8 cellular contexts compared by ENCODE assay signal in genomic region chr17:73342549-73343167, GRCh38. TPM values are rescaled to one million over a fixed set of nuclear protein-coding genes. Genes with fewer than 3 reads are reported as not detected.
DNase-seq lines count a peak whose midpoint lies in the region; ATAC-seq, FAIRE-seq and TF ChIP-seq lines count a peak whose summit lies in the region.

No MANE protein-coding gene starts in this region.

- H3K4me2 ChIP-seq in A549, result peak overlapping the region; percentile 74
- peak overlapping the region; percentile 39 for H3K4me2 ChIP-seq in mesendoderm (ENCODE audit: low read length)

- ATAC-seq in A549 (peak in 1 of 2 experiments; percentile 33; a peak in 3 of 6 replicates), GM18519 (IDR thresholded peaks at IDR 0.05; ENCODE audit: low FRiP score, unreplicated experiment) (no peak), GM18520 (IDR thresholded peaks at IDR 0.05; ENCODE audit: unreplicated experiment) (no peak)
- ATAC-seq in activated T-helper 17 cell treated with anti-CD3 and anti-CD28 coated beads, Interleukin-2, amount 50 U/mL, for 72 hours (replicated peaks), result no peak

- no peak for TF ChIP-seq EP300 in A549 (IDR thresholded peaks at IDR 0.05)

- peaks cover 5% of the 10 kb centered on the region for H3K4me1 Mint-ChIP-seq in activated T-helper 17 cell treated with anti-CD3 and anti-CD28 coated beads, Interleukin-2, amount 50 U/mL, for 72 hours

- H2BK15ac ChIP-seq in mesendoderm (replicated peaks; ENCODE audit: low read depth), result no peak overlapping the region

- peak overlapping the region; percentile 64 for H3K4ac ChIP-seq in mesendoderm (ENCODE audit: low read depth, low read length)

- H4K8ac ChIP-seq in mesendoderm (ENCODE audit: low read depth, low read length), result no peak overlapping the region

- no peak overlapping the region for H4K5ac ChIP-seq in mesendoderm (ENCODE audit: low read length)

- H3K36me3 ChIP-seq in breast epithelium (no peaks in the 10 kb centered on the region), mesendoderm (ENCODE audit: control insufficient read depth, insufficient read depth, low read length) (no peaks in the 10 kb centered on the region)

- H3K27me3 ChIP-seq in breast epithelium, result no peaks in the 10 kb centered on the region
- H3K27me3 ChIP-seq in mesendoderm (ENCODE audit: insufficient read depth, low read length, poor library complexity), result no peaks in the 10 kb centered on the region

- peak overlapping the region; percentile 60 for H3K9ac ChIP-seq in mesendoderm (ENCODE audit: low read length)

- no peaks in the 10 kb centered on the region for H3K79me1 ChIP-seq in mesendoderm (ENCODE audit: low read length)

- H3K4me1 ChIP-seq in A549, result peaks cover 55% of the 10 kb centered on the region
- H3K4me1 ChIP-seq in breast epithelium, result peaks cover 9 to 16% of the 10 kb centered on the region in 2 donors
- peaks cover 16% of the 10 kb centered on the region for H3K4me1 ChIP-seq in mesendoderm (ENCODE audit: control insufficient read depth, low read depth, low read length)

- no peak overlapping the region for H3K4me3 Mint-ChIP-seq in activated T-helper 17 cell treated with anti-CD3 and anti-CD28 coated beads, Interleukin-2, amount 50 U/mL, for 72 hours

- 26% methylated on average over 7 of the region's 7 CpGs for WGBS in A549 (ENCODE audit: missing lambda C conversion rate)
- WGBS in mesendoderm (ENCODE audit: extremely low coverage, insufficient coverage, low lambda C conversion rate), result no CpG with 5 or more reads among the region's 7 CpGs

- CTCF ChIA-PET in A549 (lab: Yijun Ruan, JAX), result interaction anchor here (0.7 to 9.5 kb wide), 15 partner anchors 10 to 88 kb away, joined by 3 to 128 read pairs (median 5); partner anchors contain the start of gene CDC42EP4

- H3K4me3 ChIP-seq in A549, result no peak overlapping the region
- peak overlapping the region in 2 of 3 donors; percentile 2 to 48 for H3K4me3 ChIP-seq in breast epithelium
- no peak overlapping the region for H3K4me3 ChIP-seq in mesendoderm (ENCODE audit: low read length)

- no peaks in the 10 kb centered on the region for H3K79me2 ChIP-seq in mesendoderm (ENCODE audit: control insufficient read depth, insufficient read depth, low read length)

- peak overlapping the region; percentile 77 for H2AK5ac ChIP-seq in mesendoderm (ENCODE audit: low read length)

- H3K23ac ChIP-seq in mesendoderm (ENCODE audit: low read length), result peak overlapping the region; percentile 59

- TF ChIP-seq RAD21 in A549 (conservative IDR thresholded peaks at IDR 0.05 in 1 of 2, IDR thresholded peaks at IDR 0.05 in 1 of 2), result no peak

- DNase-seq in A549 (ENCODE audit: low read depth in 1 of 2, low spot score in 1 of 2) (peak; percentile 64 to 65), HTR-8/SVneo (ENCODE audit: insufficient read length, low spot score) (no peak), breast epithelium (ENCODE audit: low spot score in 2 of 2) (no peak), mesendoderm (no peak), HT-29 (ENCODE audit: low spot score) (no peak)

- H3K27ac ChIP-seq in A549 (peak overlapping the region; percentile 86 to 93), breast epithelium (peak overlapping the region; percentile 86 to 92), mesendoderm (ENCODE audit: low read depth, low read length) (peak overlapping the region; percentile 95)

- H3K27ac Mint-ChIP-seq in activated T-helper 17 cell treated with anti-CD3 and anti-CD28 coated beads, Interleukin-2, amount 50 U/mL, for 72 hours, result no peak overlapping the region

- H3K56ac ChIP-seq in mesendoderm (ENCODE audit: low read length), result peak overlapping the region; percentile 86

- FAIRE-seq in A549 (lab: Jason Lieb, UNC) (no peak), HTR-8/SVneo (lab: Jason Lieb, UNC) (peak; percentile 46)

- H2BK120ac ChIP-seq in mesendoderm (ENCODE audit: low read depth, low read length), result peak overlapping the region; percentile 55

- peak overlapping the region; percentile 71 for H3K18ac ChIP-seq in mesendoderm (ENCODE audit: low read length)

- H3K27me3 Mint-ChIP-seq in activated T-helper 17 cell treated with anti-CD3 and anti-CD28 coated beads, Interleukin-2, amount 50 U/mL, for 72 hours, result no peaks in the 10 kb centered on the region

- H3K9me3 ChIP-seq in A549 (no peaks in the 10 kb centered on the region), breast epithelium (no peaks in the 10 kb centered on the region)

- H3K36me3 Mint-ChIP-seq in activated T-helper 17 cell treated with anti-CD3 and anti-CD28 coated beads, Interleukin-2, amount 50 U/mL, for 72 hours (ENCODE audit: low read depth), result no peaks in the 10 kb centered on the region

- H3K9me3 Mint-ChIP-seq in activated T-helper 17 cell treated with anti-CD3 and anti-CD28 coated beads, Interleukin-2, amount 50 U/mL, for 72 hours, result no peaks in the 10 kb centered on the region

- H2BK5ac ChIP-seq in mesendoderm (ENCODE audit: low read length), result peak overlapping the region; percentile 89

- TF ChIP-seq POLR2A in A549 (IDR thresholded peaks at IDR 0.05; ENCODE audit: low read length) (no peak), breast epithelium (IDR thresholded peaks at IDR 0.05) (no peak)

- intact Hi-C loops in breast epithelium (cut with DNase I; ENCODE audit: low total_unique reads), result no loop called here

- POLR2A ChIA-PET in A549 (lab: Yijun Ruan, JAX), result interaction anchor here (1.5 to 2.7 kb wide), 4 partner anchors 30 to 750 kb away, joined by 4 to 28 read pairs (median 14); partner anchors contain the start of gene CDC42EP4

- TF ChIP-seq CTCF in A549 (IDR thresholded peaks at IDR 0.05), result 0 out of 3 replicates have a peak, but pooled peaks have one; percentile 11
- peak in 1 of 3 donors; percentile 10 for TF ChIP-seq CTCF in breast epithelium (IDR thresholded peaks at IDR 0.05)

TF ChIP-seq in A549, 52 proteins besides CTCF, POLR2A, EP300 and RAD21 (continues in another document):
- TF ChIP-seq FOSB (CRISPR knock-in tag; IDR thresholded peaks at IDR 0.05), result no peak
- TF ChIP-seq TFCP2L1 (CRISPR knock-in tag; IDR thresholded peaks at IDR 0.05), result no peak
- TF ChIP-seq EHMT2 (IDR thresholded peaks at IDR 0.05; ENCODE audit: low read depth), result no peak
- no peak for TF ChIP-seq CHD2 (IDR thresholded peaks at IDR 0.05; ENCODE audit: low read length, partially characterized antibody)
- peak; percentile 57; the same call in 1 of the 2 replicates for TF ChIP-seq HDAC2 (IDR thresholded peaks at IDR 0.05)
- TF ChIP-seq HOXA7 (CRISPR knock-in tag; IDR thresholded peaks at IDR 0.05), result no peak
- TF ChIP-seq SMC3 (IDR thresholded peaks at IDR 0.05), result 0 out of 3 replicates have a peak, but pooled peaks have one; percentile 6
- no peak for TF ChIP-seq PHF8 (IDR thresholded peaks at IDR 0.05; ENCODE audit: borderline replicate concordance, low read depth)
- no peak for TF ChIP-seq PBX3 (IDR thresholded peaks at IDR 0.05)
- TF ChIP-seq NPAS2 (CRISPR knock-in tag; IDR thresholded peaks at IDR 0.05; ENCODE audit: borderline replicate concordance), result no peak
- no peak for TF ChIP-seq NFE2L2 (conservative IDR thresholded peaks at IDR 0.05; ENCODE audit: low read length)
- TF ChIP-seq ATOH8 (CRISPR knock-in tag; IDR thresholded peaks at IDR 0.05; ENCODE audit: low read depth), result no peak
- TF ChIP-seq FOSL2 (IDR thresholded peaks at IDR 0.05), result no peak
- TF ChIP-seq FOSL2 (CRISPR knock-in tag; IDR thresholded peaks at IDR 0.05), result no peak
- TF ChIP-seq BHLHE40 (IDR thresholded peaks at IDR 0.05; ENCODE audit: low read depth, low read length), result no peak
- no peak for TF ChIP-seq GATA3 (IDR thresholded peaks at IDR 0.05; ENCODE audit: borderline replicate concordance)
- TF ChIP-seq JUNB (IDR thresholded peaks at IDR 0.05), result no peak
- TF ChIP-seq NR3C1 (IDR thresholded peaks at IDR 0.05), result no peak

RNA-seq across cellular contexts. Expression of gene CDC42EP4, which starts 30.9 kb away (rescaled TPM):
- polyA plus RNA-seq in A549 (2011; rRNA removed), result 32.9 and 33.8 TPM in 2 replicates
- 40.9 and 72.3 TPM in 2 replicates for polyA plus RNA-seq in A549 (2012; cell fraction: cytosol; rRNA removed)
- 41.7 and 52.8 TPM in 2 replicates for polyA plus RNA-seq in A549 (2012; cell fraction: nucleus; rRNA removed)
- 60.1 to 66.3 TPM (median 65.7 TPM) in 3 replicates for polyA plus RNA-seq in A549 (2017; fragmentation: RNase III; extraction: RNeasy Plus Mini Kit Qiagen cat#74134 plus additional on column Dnase treatment)
- 64.6 and 69.0 TPM in 2 replicates for polyA minus RNA-seq in A549 (2011; rRNA and poly(A)+ RNA removed)
- total RNA-seq in breast epithelium, result 100 to 1,000 TPM in 2 of 3 donors, 10 to 100 TPM in 1; 71.0 to 141 (median 112) TPM
- polyA plus RNA-seq in mesendoderm (2013, experiment 1 of 2), result 5.7 TPM
- polyA plus RNA-seq in mesendoderm (2013, experiment 2 of 2), result 5.1 TPM
- total RNA-seq in HT-29 (2014; rRNA removed; shearing (Covaris generic)), result 98.2 and 109 TPM in 2 replicates
- total RNA-seq in activated T-helper 17 cell treated with anti-CD3 and anti-CD28 coated beads, Interleukin-2, amount 50 U/mL, for 72 hours, result 1 to 10 TPM in 1 of 2 donors, under 1 TPM in 1; 0.67 to 2.5 TPM

Comparison
In these comparisons a context has a peak if more than half of its experiments do, and no peak if none do; other contexts are left out.
1. DNase-seq: peak in A549 (2 of 2); none in HTR-8/SVneo (single experiment), breast epithelium (0 of 2), mesendoderm (single experiment) and HT-29 (single experiment).
2. H3K4me3 ChIP-seq: peak in breast epithelium (2 of 3); none in A549 (single experiment) and mesendoderm (single experiment).
3. RNA of gene CDC42EP4, which starts 30.9 kb away (total RNA-seq): 71.0 to 141 TPM in breast epithelium and 98.2 to 109 TPM in HT-29; 0.67 to 2.5 TPM in activated T-helper 17 cell treated with anti-CD3 and anti-CD28 coated beads, Interleukin-2, amount 50 U/mL, for 72 hours; every median in the first group is over 10 times any median in the second.
4. Peak in every context shown above with its lines, with median percentiles within 50 percentile points of each other: H3K27ac ChIP-seq.